Comparison of ENCODE assay signal across 26 cellular contexts in the genomic region with DNA sequence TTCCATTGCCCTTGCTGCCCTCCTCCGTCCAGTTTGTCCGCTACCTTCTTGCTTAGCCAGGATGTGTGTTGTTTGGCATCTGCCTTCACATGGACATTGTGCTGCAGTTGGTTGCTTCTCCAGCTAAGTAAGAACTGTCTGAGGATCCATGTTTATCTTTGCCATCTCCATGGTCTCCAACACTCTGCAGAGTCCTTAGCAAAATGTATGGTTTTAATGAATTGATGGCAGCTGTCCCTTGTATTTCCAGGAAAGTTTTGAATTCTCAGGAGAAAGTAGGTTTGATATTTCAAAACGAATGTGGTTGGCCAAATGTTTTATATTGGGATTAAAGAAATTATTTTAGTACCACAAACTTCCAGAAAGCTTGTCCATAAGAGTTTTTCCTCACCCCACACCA.
"Had no signal": no experiment of that assay in that cellular context is flagged by ENCODE, and none has a peak within 500 bp of the region (broad histone marks: within the 10 kb centered on the region; RNA-seq: fewer than 3 reads in every experiment).

No MANE protein-coding gene starts in this region.

- H3K4me1 ChIP-seq: Peyer's patch had no signal

- H3K27ac ChIP-seq: ascending aorta, body of pancreas, cardiac muscle cell, Peyer's patch, SJSA1 had no signal

- H3K9me3 ChIP-seq: ascending aorta, body of pancreas, Peyer's patch, SJSA1 had no signal

- ATAC-seq: activated CD4-positive, CD25-positive, alpha-beta regulatory T cell treated with anti-CD3 and anti-CD28 coated beads, Interleukin-2, amount 50 U/mL, for 24 hours; activated CD8-positive, alpha-beta T cell treated with anti-CD3 and anti-CD28 coated beads, Interleukin-2, amount 10 ng/mL, durations not matched to agents 7 days and 5 days; activated naive CD4-positive, alpha-beta T cell treated with anti-CD3 and anti-CD28 coated beads, Interleukin-2, amount 50 U/mL, for 72 hours; activated naive CD8-positive, alpha-beta T cell treated with anti-CD3 and anti-CD28 coated beads, Interleukin-2, amount 50 U/mL, for 24 hours; body of pancreas had no signal

- H3K4me3 ChIP-seq: ascending aorta, body of pancreas, cardiac muscle cell, Peyer's patch, SJSA1 had no signal

- H3K27me3 Mint-ChIP-seq: activated naive CD8-positive, alpha-beta T cell treated with anti-CD3 and anti-CD28 coated beads, Interleukin-2, amount 50 U/mL, for 24 hours; activated T-cell treated with anti-CD3 and anti-CD28 coated beads, Interleukin-2, amount 50 U/mL, for 24 hours had no signal

- H3K36me3 Mint-ChIP-seq: activated naive CD4-positive, alpha-beta T cell treated with anti-CD3 and anti-CD28 coated beads, Interleukin-2, amount 50 U/mL, for 72 hours had no signal

- H3K9me3 Mint-ChIP-seq: activated naive CD4-positive, alpha-beta T cell treated with anti-CD3 and anti-CD28 coated beads, Interleukin-2, amount 50 U/mL, for 72 hours; activated naive CD8-positive, alpha-beta T cell treated with anti-CD3 and anti-CD28 coated beads, Interleukin-2, amount 50 U/mL, for 24 hours; activated T-cell treated with anti-CD3 and anti-CD28 coated beads, Interleukin-2, amount 50 U/mL, for 24 hours; activated T-helper 1 cell treated with anti-CD3 and anti-CD28 coated beads, Interleukin-12 subunit alpha, Interleukin-12 subunit beta, Interleukin-2, Interleukin-4 antibody, amounts not matched to agents 30 ng/mL and 10 ng/mL and 1 ng/mL, durations not matched to agents 14 hours and 24 hours and 36 hours; T-helper 1 cell treated with Interleukin-12 subunit alpha and Interleukin-12 subunit beta and Interleukin-4 antibody, amounts not matched to agents 30 μg/mL and 1 μg/mL, for 36 hours had no signal

- H3K4me3 Mint-ChIP-seq: activated CD8-positive, alpha-beta T cell treated with anti-CD3 and anti-CD28 coated beads, Interleukin-2, amount 10 ng/mL, durations not matched to agents 7 days and 5 days; activated naive CD8-positive, alpha-beta T cell treated with anti-CD3 and anti-CD28 coated beads, Interleukin-2, amount 50 U/mL, for 24 hours; activated T-cell treated with anti-CD3 and anti-CD28 coated beads, Interleukin-2, amount 50 U/mL, for 24 hours; activated T-helper 1 cell treated with anti-CD3 and anti-CD28 coated beads, Interleukin-12 subunit alpha, Interleukin-12 subunit beta, Interleukin-2, Interleukin-4 antibody, amounts not matched to agents 30 ng/mL and 10 ng/mL and 1 ng/mL, durations not matched to agents 14 hours and 24 hours and 36 hours; T-helper 1 cell treated with Interleukin-12 subunit alpha and Interleukin-12 subunit beta and Interleukin-4 antibody, amounts not matched to agents 30 μg/mL and 1 μg/mL, for 36 hours had no signal

- H3K27me3 ChIP-seq: ascending aorta, body of pancreas, cardiac muscle cell, Peyer's patch, SJSA1 had no signal

- H3K27ac Mint-ChIP-seq: activated CD8-positive, alpha-beta T cell treated with anti-CD3 and anti-CD28 coated beads, Interleukin-2, amount 10 ng/mL, durations not matched to agents 7 days and 5 days; activated naive CD4-positive, alpha-beta T cell treated with anti-CD3 and anti-CD28 coated beads, Interleukin-2, amount 50 U/mL, for 72 hours; activated naive CD8-positive, alpha-beta T cell treated with anti-CD3 and anti-CD28 coated beads, Interleukin-2, amount 50 U/mL, for 24 hours; activated T-cell treated with anti-CD3 and anti-CD28 coated beads, Interleukin-2, amount 50 U/mL, for 24 hours; activated T-helper 1 cell treated with anti-CD3 and anti-CD28 coated beads, Interleukin-12 subunit alpha, Interleukin-12 subunit beta, Interleukin-2, Interleukin-4 antibody, amounts not matched to agents 30 ng/mL and 10 ng/mL and 1 ng/mL, durations not matched to agents 14 hours and 24 hours and 36 hours; T-helper 1 cell treated with Interleukin-12 subunit alpha and Interleukin-12 subunit beta and Interleukin-4 antibody, amounts not matched to agents 30 μg/mL and 1 μg/mL, for 36 hours had no signal

- DNase-seq: activated CD4-positive, alpha-beta T cell treated with anti-CD3 and anti-CD28 coated beads for 4 hours; activated CD8-positive, alpha-beta T cell treated with anti-CD3 and anti-CD28 coated beads, Interleukin-2, amount 10 ng/mL, durations not matched to agents 7 days and 5 days; activated effector memory CD4-positive, alpha-beta T cell treated with Interleukin-2 at 50 U/mL for 16 hours; activated naive CD4-positive, alpha-beta T cell; activated naive CD8-positive, alpha-beta T cell treated with anti-CD3 and anti-CD28 coated beads, Interleukin-2, amount 50 U/mL, for 24 hours; activated T-cell treated with anti-CD3 and anti-CD28 coated beads, Interleukin-2, amount 50 U/mL, for 24 hours; amniotic stem cell; body of pancreas; MM.1S; NCI-H1105; NCI-H1436; NCI-H1694 treated with DMSO at 0.1 percent for 48 hours; NCI-H2029 treated with DMSO at 0.1 percent for 48 hours; NCI-H510A treated with DMSO at 0.1 percent for 48 hours; NCI-H69; NK-92 treated with Interleukin-12 subunit alpha and Interleukin-12 subunit beta, amount 100 ng/mL, for 24 hours; OCI-M1; Peyer's patch; SHP77 had no signal

- H3K36me3 ChIP-seq: ascending aorta, cardiac muscle cell, Peyer's patch had no signal

- H3K4me1 Mint-ChIP-seq: activated naive CD8-positive, alpha-beta T cell treated with anti-CD3 and anti-CD28 coated beads, Interleukin-2, amount 50 U/mL, for 24 hours had no signal
